17 cellular contexts compared by ENCODE assay signal in the genomic region with DNA sequence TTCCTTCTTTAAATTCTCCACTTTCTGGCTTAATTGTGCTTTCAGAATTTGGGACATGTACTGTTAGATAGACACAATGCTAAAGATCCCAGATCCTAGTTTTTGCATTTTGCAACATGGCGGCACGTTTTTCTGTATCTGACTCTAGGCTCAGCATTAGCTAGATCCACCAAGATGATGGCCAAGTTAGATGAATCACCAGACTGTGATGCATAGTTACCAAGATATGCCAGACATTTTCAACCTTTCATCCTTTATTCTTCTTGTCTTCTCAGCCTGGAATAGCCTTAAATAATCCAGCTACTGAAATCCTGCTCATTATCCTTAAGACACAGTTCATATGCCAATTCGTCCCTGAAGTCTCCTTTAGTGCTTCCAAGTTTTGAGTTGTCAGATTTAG.
DNase-seq lines count a peak whose midpoint lies in the region; ATAC-seq, FAIRE-seq and TF ChIP-seq lines count a peak whose summit lies in the region.
"Had no signal": no experiment of that assay in that cellular context is flagged by ENCODE, and none has a peak within 500 bp of the region (broad histone marks: within the 10 kb centered on the region; RNA-seq: fewer than 3 reads in every experiment).

No MANE protein-coding gene starts in this region.

- DNase-seq in Daoy (ENCODE audit: low read depth) = peak; percentile 43
- peak; percentile 74 for DNase-seq in NCI-H226
- peak; percentile 58 for DNase-seq in bronchial epithelial cell (ENCODE audit: low read depth)
- no peak for DNase-seq in keratinocyte (ENCODE audit: low read depth, low spot score)
- no peak for DNase-seq in SJCRH30
- DNase-seq in DMS114 treated with DMSO at 0.1 percent for 48 hours (lab: John Stamatoyannopoulos, UW; ENCODE audit: unreplicated experiment) = no peak
- no peak for DNase-seq in glomerular visceral epithelial cell (ENCODE audit: extremely low spot score)
- DNase-seq: Caco-2, MM.1S, NCI-H1930, NCI-H510A treated with DMSO at 0.1 percent for 48 hours, OCI-M1 had no signal

- no peaks in the 10 kb centered on the region for H3K9me3 ChIP-seq in keratinocyte (ENCODE audit: control insufficient read depth, low read depth, low read length)
- H3K9me3 ChIP-seq in SJCRH30 (replicated peaks) = no peaks in the 10 kb centered on the region
- H3K9me3 ChIP-seq: A549, Caco-2 had no signal

- no peak for FAIRE-seq in bronchial epithelial cell (lab: Jason Lieb, UNC)
- peak; percentile 58 for FAIRE-seq in keratinocyte (lab: Jason Lieb, UNC)
- FAIRE-seq: A549, H1 had no signal

- no peaks in the 10 kb centered on the region for H3K9me1 ChIP-seq in keratinocyte (ENCODE audit: control insufficient read depth, extremely low read depth, insufficient read depth, low read length)

- no peaks in the 10 kb centered on the region for H3K27me3 ChIP-seq in bronchial epithelial cell (ENCODE audit: control insufficient read depth, insufficient read depth, low read length)
- no peaks in the 10 kb centered on the region for H3K27me3 ChIP-seq in keratinocyte (ENCODE audit: control insufficient read depth, extremely low read depth, insufficient read depth, low read length)
- H3K27me3 ChIP-seq in SJCRH30 = no peaks in the 10 kb centered on the region

- TF ChIP-seq CTCF in bronchial epithelial cell (IDR thresholded peaks at IDR 0.05; ENCODE audit: insufficient read depth, low read length, severe bottlenecking) (no peak), keratinocyte (optimal IDR thresholded peaks at IDR 0.05 in 1 of 3, IDR thresholded peaks at IDR 0.05 in 1 of 3, conservative IDR thresholded peaks at IDR 0.05 in 1 of 3; ENCODE audit: extremely low read depth in 1 of 3, insufficient read depth in 2 of 3, low read length in 3 of 3) (no peak)

- peak overlapping the region; percentile 64 for H2AFZ ChIP-seq in keratinocyte (ENCODE audit: control insufficient read depth, low read length)

- peak overlapping the region; percentile 80 for H3K4me2 ChIP-seq in keratinocyte (ENCODE audit: control insufficient read depth, extremely low read depth, insufficient read depth, low read depth, low read length)
- H3K4me2 ChIP-seq: A549, KMS-11 had no signal

- H4K20me1 ChIP-seq in keratinocyte (ENCODE audit: control insufficient read depth, extremely low read depth, insufficient read depth, low read length) = no peaks in the 10 kb centered on the region

- no peak overlapping the region for H3K9ac ChIP-seq in keratinocyte (ENCODE audit: control insufficient read depth, extremely low read depth, insufficient read depth, low read length)
- H3K9ac ChIP-seq: KMS-11 had no signal

- no peak for ATAC-seq in GM18870 (IDR thresholded peaks at IDR 0.05; ENCODE audit: unreplicated experiment)
- ATAC-seq: A549 had no signal

- H3K4me1 ChIP-seq in keratinocyte (ENCODE audit: control insufficient read depth, extremely low read depth, insufficient read depth, low read length) (peaks cover 22% of the 10 kb centered on the region), SJCRH30 (peaks cover 18% of the 10 kb centered on the region)
- H3K4me1 ChIP-seq: Caco-2 had no signal

- dilution Hi-C loops in keratinocyte (cut with MboI; ENCODE audit: extremely low pct_ligation_motif_present, low sequenced_read_pairs) = no loop called here

- no peak overlapping the region for H3K4me3 ChIP-seq in bronchial epithelial cell (ENCODE audit: low read depth, low read length)
- H3K4me3 ChIP-seq in keratinocyte (ENCODE audit: control insufficient read depth in 2 of 3, extremely low read depth in 1 of 3, insufficient read depth in 2 of 3, low read depth in 1 of 3, low read length in 3 of 3) = no peak overlapping the region
- no peak overlapping the region for H3K4me3 ChIP-seq in SJCRH30
- H3K4me3 ChIP-seq: A549, SK-N-MC had no signal

- H3K27ac ChIP-seq in keratinocyte (ENCODE audit: control insufficient read depth, insufficient read depth, low read length) (peak overlapping the region; percentile 81), SJCRH30 (no peak overlapping the region)
- H3K27ac ChIP-seq: A549, KMS-11, SK-N-MC had no signal

- H3K36me3 ChIP-seq in bronchial epithelial cell (ENCODE audit: control insufficient read depth, insufficient read depth, low read length) (no peaks in the 10 kb centered on the region), keratinocyte (ENCODE audit: control insufficient read depth in 2 of 2, extremely low read depth in 1 of 2, insufficient read depth in 2 of 2, low read length in 2 of 2) (no peaks in the 10 kb centered on the region), SJCRH30 (no peaks in the 10 kb centered on the region)

- no peaks in the 10 kb centered on the region for H3K79me2 ChIP-seq in keratinocyte (ENCODE audit: control insufficient read depth, insufficient read depth, low read length)

Comparison
In these comparisons a context has a peak if more than half of its experiments do, and no peak if none do; other contexts are left out.
1. DNase-seq: peak in Daoy (single experiment), NCI-H226 (single experiment) and bronchial epithelial cell (single experiment); none in keratinocyte (single experiment), SJCRH30 (0 of 2), DMS114 treated with DMSO at 0.1 percent for 48 hours (single experiment) and glomerular visceral epithelial cell (single experiment).